Comparison of ENCODE assay signal across 11 cellular contexts in the genomic region with DNA sequence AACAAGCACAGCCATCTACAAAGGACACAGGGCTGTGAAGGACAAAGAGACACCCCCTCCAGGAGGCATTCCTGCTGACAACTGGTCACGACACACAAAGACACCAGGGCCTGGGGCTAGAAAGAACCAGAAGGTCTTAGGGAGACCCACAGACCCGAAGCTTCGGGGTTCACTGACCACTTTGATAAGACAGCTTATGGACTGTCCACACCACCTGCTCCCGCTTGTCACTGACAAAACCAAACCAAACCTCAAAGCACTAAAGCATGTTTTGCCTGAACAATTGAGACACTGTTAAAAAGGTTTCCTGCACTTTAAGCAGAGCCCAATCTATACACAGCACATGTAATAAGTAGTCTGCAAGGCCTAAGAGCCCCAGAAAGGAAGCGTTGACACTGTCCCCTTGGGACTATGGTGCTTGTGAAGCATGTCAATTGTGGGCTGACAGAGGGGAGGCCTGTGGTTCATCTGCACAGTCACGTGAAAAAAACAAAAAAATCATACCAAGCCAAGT.
A peak's percentile ranks its signal among the peaks of the same experiment; 100 is the strongest.
DNase-seq lines count a peak whose midpoint lies in the region; ATAC-seq and TF ChIP-seq lines count a peak whose summit lies in the region.
"Had no signal": no experiment of that assay in that cellular context is flagged by ENCODE, and none has a peak within 500 bp of the region (broad histone marks: within the 10 kb centered on the region; RNA-seq: fewer than 3 reads in every experiment).

No MANE protein-coding gene starts in this region.

- no peaks in the 10 kb centered on the region for H3K27me3 Mint-ChIP-seq in T-helper 17 cell
- H3K27me3 Mint-ChIP-seq: activated naive CD4-positive, alpha-beta T cell treated with anti-CD3 and anti-CD28 coated beads, Interleukin-2, amount 10 ng/mL, durations not matched to agents 7 days and 5 days; stimulated activated naive CD8-positive, alpha-beta T cell treated with anti-CD3 and anti-CD28 coated beads, Interleukin-15, Interleukin-2, amounts not matched to agents 100 ng/mL and 50 ng/mL, for 24 hours had no signal

- H3K9me3 ChIP-seq in T-helper 17 cell (ENCODE audit: control insufficient read depth, low read length, poor library complexity, severe bottlenecking): no peaks in the 10 kb centered on the region

- peaks cover 13% of the 10 kb centered on the region for H3K36me3 Mint-ChIP-seq in T-helper 17 cell (ENCODE audit: low read depth)

- H3K4me1 Mint-ChIP-seq in T-helper 17 cell: peaks cover 13% of the 10 kb centered on the region

- DNase-seq in GM10266 (ENCODE audit: extremely low spot score) (peak; percentile 81), T-helper 17 cell (no peak), dermis blood vessel endothelial cell (no peak), dedifferentiated amniotic fluid mesenchymal stem cell (ENCODE audit: extremely low spot score) (no peak), RPMI8226 (no peak)
- DNase-seq in stimulated activated CD4-positive, alpha-beta T cell treated with anti-CD3 and anti-CD28 coated beads, Interleukin-12 subunit alpha, Interleukin-12 subunit beta, amount 100 ng/mL, for 4 hours: no peak
- DNase-seq: activated naive CD4-positive, alpha-beta T cell treated with anti-CD3 and anti-CD28 coated beads, Interleukin-2, amount 10 ng/mL, durations not matched to agents 7 days and 5 days had no signal

- ATAC-seq in GM19455 (IDR thresholded peaks at IDR 0.05; ENCODE audit: unreplicated experiment) (peak; percentile 75), HG03108 (IDR thresholded peaks at IDR 0.05; ENCODE audit: unreplicated experiment) (peak; percentile 92), T-helper 17 cell (peak; percentile 85)
- ATAC-seq: HepG2 had no signal

- no peak for TF ChIP-seq CTCF in GM10266 (IDR thresholded peaks at IDR 0.05; ENCODE audit: control insufficient read depth, insufficient read depth, low read depth, missing control alignments)

- H3K27ac Mint-ChIP-seq in T-helper 17 cell: no peak overlapping the region
- H3K27ac Mint-ChIP-seq: stimulated activated naive CD8-positive, alpha-beta T cell treated with anti-CD3 and anti-CD28 coated beads, Interleukin-15, Interleukin-2, amounts not matched to agents 100 ng/mL and 50 ng/mL, for 24 hours had no signal

- H3K4me3 Mint-ChIP-seq in T-helper 17 cell: no peak overlapping the region
- H3K4me3 Mint-ChIP-seq: activated naive CD4-positive, alpha-beta T cell treated with anti-CD3 and anti-CD28 coated beads, Interleukin-2, amount 10 ng/mL, durations not matched to agents 7 days and 5 days; stimulated activated naive CD8-positive, alpha-beta T cell treated with anti-CD3 and anti-CD28 coated beads, Interleukin-15, Interleukin-2, amounts not matched to agents 100 ng/mL and 50 ng/mL, for 24 hours had no signal
